ENCODE assay signal across 8 cellular contexts in genomic region chr7:107661081-107661864, GRCh38. TPM values are rescaled to one million over a fixed set of nuclear protein-coding genes. Genes with fewer than 3 reads are reported as not detected.
DNase-seq lines count a peak whose midpoint lies in the region; ATAC-seq and TF ChIP-seq lines count a peak whose summit lies in the region.

No MANE protein-coding gene starts in this region.

- H3K27me3 ChIP-seq in GM06990 (replicated peaks; ENCODE audit: control insufficient read depth, insufficient read depth, low read length) (no peaks in the 10 kb centered on the region), OCI-LY3 (ENCODE audit: low read depth, low read length) (peaks cover 77% of the 10 kb centered on the region), left ventricle myocardium inferior (ENCODE audit: low read depth) (peaks cover 25% of the 10 kb centered on the region)

- H3K4me2 ChIP-seq in OCI-LY3 (ENCODE audit: low read length) = peak overlapping the region; percentile 52

- H4K20me1 ChIP-seq in OCI-LY3 (ENCODE audit: insufficient read depth, low read length) = peaks cover 15% of the 10 kb centered on the region

- H3K4me1 Mint-ChIP-seq in activated naive CD8-positive, alpha-beta T cell (ENCODE audit: low read depth) = peaks cover 33% of the 10 kb centered on the region

- no peak overlapping the region for H3K27ac Mint-ChIP-seq in activated naive CD8-positive, alpha-beta T cell

- no peaks in the 10 kb centered on the region for H3K9me3 ChIP-seq in OCI-LY3 (ENCODE audit: insufficient read depth, low read length)
- H3K9me3 ChIP-seq in left ventricle myocardium inferior (replicated peaks) = no peaks in the 10 kb centered on the region

- ATAC-seq in HG02852 (IDR thresholded peaks at IDR 0.05; ENCODE audit: unreplicated experiment) = peak; percentile 54

- H3K27ac ChIP-seq in OCI-LY3 (ENCODE audit: low read length) = no peak overlapping the region
- H3K27ac ChIP-seq in left ventricle myocardium inferior (replicated peaks) = no peak overlapping the region

- H2AFZ ChIP-seq in OCI-LY3 (ENCODE audit: low read depth, low read length) = no peak overlapping the region

- peak; percentile 37 for TF ChIP-seq CTCF in GM06990 (IDR thresholded peaks at IDR 0.05; ENCODE audit: insufficient read depth, low read length, poor library complexity, severe bottlenecking)
- no peak for TF ChIP-seq CTCF in OCI-LY3 (IDR thresholded peaks at IDR 0.05; ENCODE audit: low read depth, low read length)
- peak; percentile 42 for TF ChIP-seq CTCF in left ventricle myocardium inferior (IDR thresholded peaks at IDR 0.05; ENCODE audit: borderline replicate concordance)

- no peaks in the 10 kb centered on the region for H3K9me3 Mint-ChIP-seq in activated naive CD8-positive, alpha-beta T cell (ENCODE audit: low read depth)

- intact Hi-C loops in left ventricle myocardium inferior (cut with micrococcal nuclease) = no loop called here

- H3K4me1 ChIP-seq in OCI-LY3 (ENCODE audit: low read length) (peaks cover 29% of the 10 kb centered on the region), left ventricle myocardium inferior (peaks cover 18% of the 10 kb centered on the region)

- H3K36me3 ChIP-seq in GM06990 (ENCODE audit: control insufficient read depth, insufficient read depth, low read length) (no peaks in the 10 kb centered on the region), OCI-LY3 (replicated peaks; ENCODE audit: low read depth, low read length) (no peaks in the 10 kb centered on the region), left ventricle myocardium inferior (no peaks in the 10 kb centered on the region)

- H3K4me3 Mint-ChIP-seq in activated naive CD8-positive, alpha-beta T cell = peak overlapping the region; percentile 90

- peak overlapping the region; percentile 33 for H3K4me3 ChIP-seq in GM06990 (replicated peaks; ENCODE audit: low read depth, low read length)
- H3K4me3 ChIP-seq in OCI-LY3 (ENCODE audit: low read length) = peak overlapping the region; percentile 59
- H3K4me3 ChIP-seq in left ventricle myocardium inferior = peak overlapping the region; percentile 71

- DNase-seq in GM06990 (ENCODE audit: extremely low read depth, insufficient read length) (peak; percentile 58), left ventricle myocardium inferior (peak; percentile 36), renal cortical epithelial cell (ENCODE audit: low read depth) (peak; percentile 33), middle frontal gyrus (ENCODE audit: extremely low spot score, low spot score) (no peak), A172 (ENCODE audit: low spot score) (no peak)

- H3K27me3 Mint-ChIP-seq in activated naive CD8-positive, alpha-beta T cell = peaks cover 29% of the 10 kb centered on the region

- H3K79me2 ChIP-seq in OCI-LY3 (ENCODE audit: low read length) = no peaks in the 10 kb centered on the region

- H3K9ac ChIP-seq in OCI-LY3 (ENCODE audit: low read length) = no peak overlapping the region

- H3K36me3 Mint-ChIP-seq in activated naive CD8-positive, alpha-beta T cell = peaks cover 3% of the 10 kb centered on the region

RNA-seq across cellular contexts. Expression of gene SLC26A4, which starts 0.6 kb away (rescaled TPM):
- total RNA-seq in left ventricle myocardium inferior (0.41 TPM), renal cortical epithelial cell (0.10 and 0.87 TPM in 2 replicates)
- 0.02 TPM in 1 of 2 replicates, not detected in the other for total RNA-seq in A172 (2014; rRNA removed; shearing (Covaris generic))

Comparison
In these comparisons a context has a peak if more than half of its experiments do, and no peak if none do; other contexts are left out.
1. DNase-seq: peak in GM06990 (single experiment), left ventricle myocardium inferior (single experiment) and renal cortical epithelial cell (single experiment); none in middle frontal gyrus (single experiment) and A172 (single experiment).
2. Peak in every context shown above with its lines, with median percentiles within 50 percentile points of each other: H3K4me3 ChIP-seq.